In genomic region chr14:61388976-61389576, GRCh38 we compare ENCODE assay signal across 1 cellular context.
TF ChIP-seq lines count a peak whose summit lies in the region.

No MANE protein-coding gene starts in this region.

TF ChIP-seq in SK-N-SH, 30 proteins besides CTCF, POLR2A, EP300 and RAD21 (continued from another document):
- TF ChIP-seq, protein P1, sequence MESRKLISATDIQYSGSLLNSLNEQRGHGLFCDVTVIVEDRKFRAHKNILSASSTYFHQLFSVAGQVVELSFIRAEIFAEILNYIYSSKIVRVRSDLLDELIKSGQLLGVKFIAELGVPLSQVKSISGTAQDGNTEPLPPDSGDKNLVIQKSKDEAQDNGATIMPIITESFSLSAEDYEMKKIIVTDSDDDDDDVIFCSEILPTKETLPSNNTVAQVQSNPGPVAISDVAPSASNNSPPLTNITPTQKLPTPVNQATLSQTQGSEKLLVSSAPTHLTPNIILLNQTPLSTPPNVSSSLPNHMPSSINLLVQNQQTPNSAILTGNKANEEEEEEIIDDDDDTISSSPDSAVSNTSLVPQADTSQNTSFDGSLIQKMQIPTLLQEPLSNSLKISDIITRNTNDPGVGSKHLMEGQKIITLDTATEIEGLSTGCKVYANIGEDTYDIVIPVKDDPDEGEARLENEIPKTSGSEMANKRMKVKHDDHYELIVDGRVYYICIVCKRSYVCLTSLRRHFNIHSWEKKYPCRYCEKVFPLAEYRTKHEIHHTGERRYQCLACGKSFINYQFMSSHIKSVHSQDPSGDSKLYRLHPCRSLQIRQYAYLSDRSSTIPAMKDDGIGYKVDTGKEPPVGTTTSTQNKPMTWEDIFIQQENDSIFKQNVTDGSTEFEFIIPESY (IDR thresholded peaks at IDR 0.05; ENCODE audit: borderline replicate concordance, low read depth): no peak
- TF ChIP-seq NRF1 (IDR thresholded peaks at IDR 0.05; ENCODE audit: low read depth, low read length): no peak
- no peak for TF ChIP-seq POLR2AphosphoS5 (IDR thresholded peaks at IDR 0.05; ENCODE audit: low read depth, low read length)
